ENCODE assay signal across 8 cellular contexts in the genomic region with DNA sequence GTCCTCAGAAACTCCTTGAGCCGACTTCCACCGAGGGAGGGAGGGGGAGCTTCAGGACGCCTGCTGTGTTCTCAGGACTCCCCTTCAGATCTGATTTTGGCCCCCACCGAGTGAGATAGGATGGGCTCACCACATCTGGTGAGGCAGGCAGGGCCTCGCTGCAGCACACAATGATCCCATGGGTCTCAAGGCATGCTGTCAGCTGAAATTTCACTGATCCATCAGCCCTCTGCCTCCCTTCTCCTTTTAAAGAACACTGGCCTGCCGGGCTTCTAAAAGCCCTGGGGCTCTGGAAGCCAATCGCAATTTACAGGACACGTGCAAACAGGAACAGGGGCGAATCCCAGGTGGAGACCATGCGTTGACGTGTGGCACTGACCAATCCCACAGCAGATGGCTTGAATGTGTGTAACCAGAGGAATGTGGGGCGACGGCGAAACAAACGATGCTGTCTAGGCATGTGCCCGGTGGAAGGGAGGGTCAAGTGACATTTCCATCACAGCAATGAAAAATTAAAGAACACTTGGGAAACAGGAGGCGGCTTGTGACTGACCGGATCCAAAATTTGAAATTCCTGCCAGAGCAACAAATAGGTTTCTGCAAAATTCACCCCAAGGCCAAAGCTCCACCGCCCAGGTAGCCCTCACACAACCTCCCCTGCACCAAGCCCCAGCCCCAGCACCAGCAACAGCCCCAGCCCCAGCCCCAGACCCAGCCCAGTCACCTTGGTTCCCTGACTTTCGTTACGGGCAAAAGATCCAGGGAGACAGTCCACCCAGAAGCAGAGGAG.
DNase-seq lines count a peak whose midpoint lies in the region; ATAC-seq and TF ChIP-seq lines count a peak whose summit lies in the region.

No MANE protein-coding gene starts in this region.

- no peaks in the 10 kb centered on the region for H3K9me3 Mint-ChIP-seq in endothelial cell (ENCODE audit: unreplicated experiment)

- TF ChIP-seq CTCF in endothelial cell (IDR thresholded peaks at IDR 0.05; ENCODE audit: unreplicated experiment) (no peak), ovary (IDR thresholded peaks at IDR 0.05) (no peak)

- H3K4me1 Mint-ChIP-seq in endothelial cell (ENCODE audit: unreplicated experiment) = peaks cover 56% of the 10 kb centered on the region

- H3K4me3 ChIP-seq in ovary = peak overlapping the region; percentile 33

- no peaks in the 10 kb centered on the region for H3K9me3 ChIP-seq in ovary

- H3K27ac Mint-ChIP-seq in endothelial cell (ENCODE audit: unreplicated experiment) = peak overlapping the region; percentile 80

- peak overlapping the region; percentile 84 for H3K4me3 Mint-ChIP-seq in endothelial cell (ENCODE audit: unreplicated experiment)

- H3K36me3 Mint-ChIP-seq in endothelial cell (ENCODE audit: low read depth, unreplicated experiment) = peaks cover 31% of the 10 kb centered on the region

- intact Hi-C loops in ovary (cut with DNase I) = no loop called here

- no peak for TF ChIP-seq POLR2A in ovary (IDR thresholded peaks at IDR 0.05)

- no peaks in the 10 kb centered on the region for H3K36me3 ChIP-seq in ovary

- peaks cover 58% of the 10 kb centered on the region for H3K27me3 Mint-ChIP-seq in endothelial cell (ENCODE audit: unreplicated experiment)

- no peaks in the 10 kb centered on the region for H3K27me3 ChIP-seq in ovary

- ATAC-seq in HG02678 (IDR thresholded peaks at IDR 0.05; ENCODE audit: unreplicated experiment) = no peak

- 29 to 42% (median 34%) methylated on average over 17 to 21 of the region's 21 CpGs for WGBS in ovary, 3 donors

- peak; percentile 48 for DNase-seq in EL
- DNase-seq in NCI-H69 (lab: John Stamatoyannopoulos, UW) = peak; percentile 14
- no peak for DNase-seq in endothelial cell (ENCODE audit: low spot score)
- DNase-seq in ovary = no peak
- DNase-seq in epidermal melanocyte (ENCODE audit: insufficient read length, low spot score) = no peak
- DNase-seq in ecto neural progenitor cell (ENCODE audit: low spot score) = no peak
- DNase-seq in activated CD4-positive, alpha-beta T cell treated with anti-CD3 and anti-CD28 coated beads, Interleukin-2, amount 50 U/mL, for 1 hour = no peak

- H3K4me1 ChIP-seq in ovary (ENCODE audit: insufficient read depth) = peaks cover 6% of the 10 kb centered on the region

- TF ChIP-seq EP300 in ovary (IDR thresholded peaks at IDR 0.05) = no peak

- H3K27ac ChIP-seq in ovary = no peak overlapping the region

Comparison
In these comparisons a context has a peak if more than half of its experiments do, and no peak if none do; other contexts are left out.
1. DNase-seq: peak in EL (single experiment) and NCI-H69 (single experiment); none in endothelial cell (single experiment), ovary (0 of 5), epidermal melanocyte (single experiment), ecto neural progenitor cell (single experiment) and activated CD4-positive, alpha-beta T cell treated with anti-CD3 and anti-CD28 coated beads, Interleukin-2, amount 50 U/mL, for 1 hour (single experiment).